ENCODE assay signal across 26 cellular contexts in genomic region chr7:1255083-1255816, GRCh38. TPM values are rescaled to one million over a fixed set of nuclear protein-coding genes. Genes with fewer than 3 reads are reported as not detected.
"Had no signal": no experiment of that assay in that cellular context is flagged by ENCODE, and none has a peak within 500 bp of the region (broad histone marks: within the 10 kb centered on the region; RNA-seq: fewer than 3 reads in every experiment).

No MANE protein-coding gene starts in this region.

- H3K36me3 Mint-ChIP-seq: activated CD8-positive, alpha-beta memory T cell treated with anti-CD3 and anti-CD28 coated beads, Interleukin-2, amount 10 ng/mL, durations not matched to agents 7 days and 5 days; activated naive CD8-positive, alpha-beta T cell treated with anti-CD3 and anti-CD28 coated beads, Interleukin-2, amount 10 ng/mL, durations not matched to agents 7 days and 5 days; brain; mesothelial cell of epicardium had no signal

- H3K4me3 Mint-ChIP-seq: activated CD4-positive, alpha-beta memory T cell treated with anti-CD3 and anti-CD28 coated beads, Interleukin-2, amount 10 ng/mL, durations not matched to agents 7 days and 5 days; activated CD8-positive, alpha-beta memory T cell treated with anti-CD3 and anti-CD28 coated beads, Interleukin-2, amount 10 ng/mL, durations not matched to agents 7 days and 5 days; activated naive CD8-positive, alpha-beta T cell treated with anti-CD3 and anti-CD28 coated beads, Interleukin-2, amount 10 ng/mL, durations not matched to agents 7 days and 5 days; activated T-helper 17 cell treated with anti-CD3 and anti-CD28 coated beads, Interleukin-2, amount 50 U/mL, for 72 hours; brain; mesothelial cell of epicardium; nephron; stimulated activated naive CD8-positive, alpha-beta T cell treated with anti-CD3 and anti-CD28 coated beads, Interleukin-15, amount 100 ng/mL, for 72 hours had no signal

- H3K27ac Mint-ChIP-seq: activated CD4-positive, alpha-beta memory T cell treated with anti-CD3 and anti-CD28 coated beads, Interleukin-2, amount 10 ng/mL, durations not matched to agents 7 days and 5 days; activated CD8-positive, alpha-beta memory T cell treated with anti-CD3 and anti-CD28 coated beads, Interleukin-2, amount 10 ng/mL, durations not matched to agents 7 days and 5 days; activated naive CD8-positive, alpha-beta T cell treated with anti-CD3 and anti-CD28 coated beads, Interleukin-2, amount 10 ng/mL, durations not matched to agents 7 days and 5 days; activated T-helper 17 cell treated with anti-CD3 and anti-CD28 coated beads, Interleukin-2, amount 50 U/mL, for 72 hours; mesothelial cell of epicardium; nephron; stimulated activated naive CD8-positive, alpha-beta T cell treated with anti-CD3 and anti-CD28 coated beads, Interleukin-15, amount 100 ng/mL, for 72 hours had no signal

- H3K4me3 ChIP-seq: dorsolateral prefrontal cortex, heart left ventricle, lung, suprapubic skin had no signal

- DNase-seq: activated CD4-positive, alpha-beta memory T cell treated with anti-CD3 and anti-CD28 coated beads, Interleukin-2, amount 10 ng/mL, durations not matched to agents 7 days and 5 days; activated CD4-positive, alpha-beta T cell treated with anti-CD3 and anti-CD28 coated beads for 48 hours; activated CD4-positive, CD25-positive, alpha-beta regulatory T cell; activated CD8-positive, alpha-beta memory T cell treated with anti-CD3 and anti-CD28 coated beads, Interleukin-2, amount 10 ng/mL, durations not matched to agents 7 days and 5 days; activated naive CD4-positive, alpha-beta T cell treated with Interleukin-2 at 50 U/mL for 16 hours; activated naive CD8-positive, alpha-beta T cell treated with anti-CD3 and anti-CD28 coated beads, Interleukin-2, amount 10 ng/mL, durations not matched to agents 7 days and 5 days; caudate nucleus; dorsolateral prefrontal cortex; foreskin melanocyte; occipital lobe; stimulated activated CD4-positive, alpha-beta T cell treated with anti-CD3 and anti-CD28 coated beads, Interleukin-15, amount 100 ng/mL, for 24 hours; stimulated activated CD4-positive, alpha-beta T cell treated with anti-CD3 and anti-CD28 coated beads, Interleukin-2, amount 100 ng/mL, for 48 hours; stimulated activated naive CD8-positive, alpha-beta T cell treated with anti-CD3 and anti-CD28 coated beads, Interleukin-15, amount 100 ng/mL, for 72 hours; T-helper 1 cell; T-helper 9 cell; trophoblast cell had no signal

- H3K4me1 Mint-ChIP-seq: activated CD4-positive, alpha-beta memory T cell treated with anti-CD3 and anti-CD28 coated beads, Interleukin-2, amount 10 ng/mL, durations not matched to agents 7 days and 5 days; activated CD8-positive, alpha-beta memory T cell treated with anti-CD3 and anti-CD28 coated beads, Interleukin-2, amount 10 ng/mL, durations not matched to agents 7 days and 5 days; activated naive CD8-positive, alpha-beta T cell treated with anti-CD3 and anti-CD28 coated beads, Interleukin-2, amount 10 ng/mL, durations not matched to agents 7 days and 5 days; activated T-helper 17 cell treated with anti-CD3 and anti-CD28 coated beads, Interleukin-2, amount 50 U/mL, for 72 hours had no signal

- H3K9me3 ChIP-seq: heart left ventricle, suprapubic skin had no signal

- H3K9me3 Mint-ChIP-seq: activated CD4-positive, alpha-beta memory T cell treated with anti-CD3 and anti-CD28 coated beads, Interleukin-2, amount 10 ng/mL, durations not matched to agents 7 days and 5 days; activated naive CD8-positive, alpha-beta T cell treated with anti-CD3 and anti-CD28 coated beads, Interleukin-2, amount 10 ng/mL, durations not matched to agents 7 days and 5 days; activated T-helper 17 cell treated with anti-CD3 and anti-CD28 coated beads, Interleukin-2, amount 50 U/mL, for 72 hours; brain; mesothelial cell of epicardium; nephron; stimulated activated naive CD8-positive, alpha-beta T cell treated with anti-CD3 and anti-CD28 coated beads, Interleukin-15, amount 100 ng/mL, for 72 hours had no signal

- H3K4me1 ChIP-seq: heart left ventricle, suprapubic skin had no signal

- ATAC-seq: activated CD8-positive, alpha-beta memory T cell treated with anti-CD3 and anti-CD28 coated beads, Interleukin-2, amount 10 ng/mL, durations not matched to agents 7 days and 5 days; activated T-helper 17 cell treated with anti-CD3 and anti-CD28 coated beads, Interleukin-2, amount 50 U/mL, for 72 hours; heart left ventricle had no signal

- H3K36me3 ChIP-seq: heart left ventricle, suprapubic skin had no signal

- FAIRE-seq: colon, small intestine had no signal

- H3K27ac ChIP-seq: dorsolateral prefrontal cortex, heart left ventricle, suprapubic skin had no signal

RNA-seq across cellular contexts. Expression of gene UNCX, which starts 22.6 kb away (rescaled TPM):
- total RNA-seq: activated CD4-positive, alpha-beta memory T cell treated with anti-CD3 and anti-CD28 coated beads, Interleukin-2, amount 10 ng/mL, durations not matched to agents 7 days and 5 days; activated CD8-positive, alpha-beta memory T cell treated with anti-CD3 and anti-CD28 coated beads, Interleukin-2, amount 10 ng/mL, durations not matched to agents 7 days and 5 days; activated naive CD8-positive, alpha-beta T cell treated with anti-CD3 and anti-CD28 coated beads, Interleukin-2, amount 10 ng/mL, durations not matched to agents 7 days and 5 days; activated T-helper 17 cell treated with anti-CD3 and anti-CD28 coated beads, Interleukin-2, amount 50 U/mL, for 72 hours; dorsolateral prefrontal cortex; heart left ventricle; lung; mesothelial cell of epicardium; occipital lobe; posterior vena cava; suprapubic skin had no signal
- polyA plus RNA-seq: heart left ventricle, lung, small intestine had no signal
